Comparison of ENCODE assay signal across 8 cellular contexts in genomic region chr5:177113566-177114424, GRCh38. TPM values are rescaled to one million over a fixed set of nuclear protein-coding genes. Genes with fewer than 3 reads are reported as not detected.
DNase-seq lines count a peak whose midpoint lies in the region; ATAC-seq and TF ChIP-seq lines count a peak whose summit lies in the region.

No MANE protein-coding gene starts in this region.

- H3K4me1 ChIP-seq in left ventricle myocardium inferior, result peaks cover 33% of the 10 kb centered on the region

- peak; percentile 42 for ATAC-seq in GM18861 (IDR thresholded peaks at IDR 0.05; ENCODE audit: unreplicated experiment)
- ATAC-seq in GM21717 (IDR thresholded peaks at IDR 0.05; ENCODE audit: unreplicated experiment), result no peak

- H3K27ac ChIP-seq in left ventricle myocardium inferior (replicated peaks), result peak overlapping the region; percentile 71

- TF ChIP-seq CTCF in AG04449 (IDR thresholded peaks at IDR 0.05; ENCODE audit: insufficient read depth, low read length, missing control alignments) (peak; percentile 97), left ventricle myocardium inferior (IDR thresholded peaks at IDR 0.05; ENCODE audit: borderline replicate concordance) (peak; percentile 99), retinal pigment epithelial cell (conservative IDR thresholded peaks at IDR 0.05; ENCODE audit: low read depth, low read length) (peak; percentile 100)

- no peak overlapping the region for H3K4me3 ChIP-seq in AG04449 (ENCODE audit: low read depth, low read length)
- peak overlapping the region; percentile 42 for H3K4me3 ChIP-seq in left ventricle myocardium inferior
- H3K4me3 ChIP-seq in retinal pigment epithelial cell (ENCODE audit: low read length), result no peak overlapping the region

- H3K27ac Mint-ChIP-seq in T-helper 2 cell treated with Interferon-gamma antibody and Interleukin-4, amounts not matched to agents 5 μg/mL and 100 μg/mL, for 36 hours, result peak overlapping the region; percentile 44

- no peaks in the 10 kb centered on the region for H3K27me3 Mint-ChIP-seq in T-helper 2 cell treated with Interferon-gamma antibody and Interleukin-4, amounts not matched to agents 5 μg/mL and 100 μg/mL, for 36 hours (ENCODE audit: low read depth)

- no peaks in the 10 kb centered on the region for H3K27me3 ChIP-seq in left ventricle myocardium inferior (ENCODE audit: low read depth)

- H3K9me3 ChIP-seq in left ventricle myocardium inferior (replicated peaks), result no peaks in the 10 kb centered on the region

- no peaks in the 10 kb centered on the region for H3K9me3 Mint-ChIP-seq in T-helper 2 cell treated with Interferon-gamma antibody and Interleukin-4, amounts not matched to agents 5 μg/mL and 100 μg/mL, for 36 hours

- intact Hi-C loops in left ventricle myocardium inferior (cut with micrococcal nuclease), result loop anchor here (5.0 to 10.0 kb wide), 2 partner anchors 41 to 161 kb away; no protein-coding TSS in a partner anchor

- no peak for DNase-seq in AG04449 (ENCODE audit: low read depth, low spot score)
- peak; percentile 29 for DNase-seq in NCI-H1048 (lab: John Stamatoyannopoulos, UW)
- DNase-seq in T-helper 2 cell treated with Interferon-gamma antibody and Interleukin-4, amounts not matched to agents 5 μg/mL and 100 μg/mL, for 36 hours (ENCODE audit: low spot score), result peak; percentile 61
- peak in 54 of 58 donors; percentile 20 to 83 (median 56) for DNase-seq in anterior cingulate cortex (lab: John Stamatoyannopoulos, UW)
- peak; percentile 75 for DNase-seq in left ventricle myocardium inferior
- DNase-seq in retinal pigment epithelial cell (ENCODE audit: low read depth), result no peak

- peaks cover 26% of the 10 kb centered on the region for H3K4me1 Mint-ChIP-seq in T-helper 2 cell treated with Interferon-gamma antibody and Interleukin-4, amounts not matched to agents 5 μg/mL and 100 μg/mL, for 36 hours (ENCODE audit: low read depth)

- H3K36me3 Mint-ChIP-seq in T-helper 2 cell treated with Interferon-gamma antibody and Interleukin-4, amounts not matched to agents 5 μg/mL and 100 μg/mL, for 36 hours (ENCODE audit: low read depth), result peaks cover 2% of the 10 kb centered on the region

- POLR2A ChIA-PET in AG04449 (lab: Yijun Ruan, JAX), result no interaction called here

- H3K36me3 ChIP-seq in left ventricle myocardium inferior, result no peaks in the 10 kb centered on the region

- H3K4me3 Mint-ChIP-seq in T-helper 2 cell treated with Interferon-gamma antibody and Interleukin-4, amounts not matched to agents 5 μg/mL and 100 μg/mL, for 36 hours, result no peak overlapping the region

- CTCF ChIA-PET in AG04449 (lab: Yijun Ruan, JAX), result interaction anchor here (0.7 to 8.1 kb wide), 76 partner anchors 9 to 454 kb away, joined by 3 to 207 read pairs (median 5); partner anchors contain the start of genes FGFR4, LMAN2, MXD3 and NSD1

RNA-seq across cellular contexts. Expression of gene NSD1, which starts 19.8 kb away (rescaled TPM):
- total RNA-seq in left ventricle myocardium inferior, result 40.8 TPM

RNA-seq across cellular contexts. Expression of gene FGFR4, which starts 27.1 kb away (rescaled TPM):
- 0.93 TPM for total RNA-seq in left ventricle myocardium inferior

Comparison
In these comparisons a context has a peak if more than half of its experiments do, and no peak if none do; other contexts are left out.
1. DNase-seq: peak in NCI-H1048 (single experiment), T-helper 2 cell treated with Interferon-gamma antibody and Interleukin-4, amounts not matched to agents 5 μg/mL and 100 μg/mL, for 36 hours (single experiment), anterior cingulate cortex (54 of 58) and left ventricle myocardium inferior (single experiment); none in AG04449 (single experiment) and retinal pigment epithelial cell (single experiment).
2. Peak in every context shown above with its lines, with median percentiles within 50 percentile points of each other: CTCF ChIP-seq.